14 cellular contexts compared by ENCODE assay signal in genomic region chr19:29529646-29530548, GRCh38. TPM values are rescaled to one million over a fixed set of nuclear protein-coding genes. Genes with fewer than 3 reads are reported as not detected.
DNase-seq lines count a peak whose midpoint lies in the region; FAIRE-seq and TF ChIP-seq lines count a peak whose summit lies in the region.
"Had no signal": no experiment of that assay in that cellular context is flagged by ENCODE, and none has a peak within 500 bp of the region (broad histone marks: within the 10 kb centered on the region; RNA-seq: fewer than 3 reads in every experiment).

No MANE protein-coding gene starts in this region.

- peak overlapping the region; percentile 77 for H3K4me2 ChIP-seq in smooth muscle cell

- FAIRE-seq in HTR-8/SVneo (lab: Jason Lieb, UNC), result no peak
- FAIRE-seq: GM18507 had no signal

- intact Hi-C loops in activated CD4-positive, alpha-beta memory T cell treated with anti-CD3 and anti-CD28 coated beads for 36 hours (cut with micrococcal nuclease), result loop anchor here (5.0 to 10.0 kb wide), 5 partner anchors 57 to 318 kb away; partner anchors contain the start of genes C19orf12 and UQCRFS1

- no peak for TF ChIP-seq CTCF in smooth muscle cell (IDR thresholded peaks at IDR 0.05; ENCODE audit: borderline replicate concordance, insufficient read depth, poor library complexity, severe bottlenecking)

- POLR2A ChIA-PET in activated CD4-positive, alpha-beta memory T cell treated with anti-CD3 and anti-CD28 coated beads for 36 hours (lab: Charles Lee), result no interaction called here

- 12% methylated on average over 45 of the region's 100 CpGs for WGBS in smooth muscle cell (ENCODE audit: low lambda C conversion rate)

- no peak overlapping the region for H2AFZ ChIP-seq in smooth muscle cell (ENCODE audit: low read depth)

- no peak overlapping the region for H3K27ac Mint-ChIP-seq in activated CD4-positive, alpha-beta memory T cell treated with anti-CD3 and anti-CD28 coated beads for 36 hours
- H3K27ac Mint-ChIP-seq: activated CD8-positive, alpha-beta memory T cell treated with anti-CD3 and anti-CD28 coated beads, Interleukin-2, amount 10 ng/mL, durations not matched to agents 7 days and 5 days; T-helper 2 cell treated with Interferon-gamma antibody and Interleukin-4, amounts not matched to agents 5 μg/mL and 100 μg/mL, for 36 hours had no signal

- H3K4me3 Mint-ChIP-seq in activated CD4-positive, alpha-beta memory T cell treated with anti-CD3 and anti-CD28 coated beads for 36 hours, result peak overlapping the region; percentile 3
- H3K4me3 Mint-ChIP-seq: activated CD8-positive, alpha-beta memory T cell treated with anti-CD3 and anti-CD28 coated beads, Interleukin-2, amount 10 ng/mL, durations not matched to agents 7 days and 5 days had no signal

- DNase-seq in activated effector memory CD4-positive, alpha-beta T cell treated with anti-CD3 and anti-CD28 coated beads, Interleukin-2, amount 50 U/mL, for 16 hours, result peak; percentile 47
- no peak for DNase-seq in activated effector memory CD4-positive, alpha-beta T cell treated with Interleukin-2 at 50 U/mL for 16 hours
- no peak for DNase-seq in activated CD4-positive, alpha-beta memory T cell treated with anti-CD3 and anti-CD28 coated beads for 36 hours
- DNase-seq in smooth muscle cell (lab: John Stamatoyannopoulos, UW; ENCODE audit: unreplicated experiment), result no peak
- no peak for DNase-seq in HTR-8/SVneo (ENCODE audit: insufficient read length, low spot score)
- DNase-seq in superior temporal gyrus (ENCODE audit: extremely low spot score), result no peak
- no peak for DNase-seq in NCI-H748 treated with DMSO at 0.1 percent for 48 hours (lab: John Stamatoyannopoulos, UW)
- DNase-seq: activated CD8-positive, alpha-beta memory T cell treated with anti-CD3 and anti-CD28 coated beads, Interleukin-2, amount 10 ng/mL, durations not matched to agents 7 days and 5 days had no signal

- no peaks in the 10 kb centered on the region for H3F3A ChIP-seq in smooth muscle cell (ENCODE audit: low read depth)

- H3K4me1 ChIP-seq in iPS-15b (ENCODE audit: control insufficient read depth, insufficient read depth, low read length) (peaks cover 3% of the 10 kb centered on the region), smooth muscle cell (ENCODE audit: low read depth) (peaks cover 13% of the 10 kb centered on the region)

- H3K9ac ChIP-seq in iPS-15b (ENCODE audit: low read depth, low read length), result no peak overlapping the region
- H3K9ac ChIP-seq in smooth muscle cell (ENCODE audit: low read depth), result no peak overlapping the region

- no peaks in the 10 kb centered on the region for H3K79me2 ChIP-seq in smooth muscle cell (ENCODE audit: low read depth)

- CTCF ChIA-PET in activated CD4-positive, alpha-beta memory T cell treated with anti-CD3 and anti-CD28 coated beads for 36 hours (lab: Charles Lee), result interaction anchor here (0.7 to 2.3 kb wide), 3 partner anchors 7 to 160 kb away, joined by 3 to 10 read pairs (median 3); no protein-coding TSS in a partner anchor

- peaks cover 3% of the 10 kb centered on the region for H3K36me3 Mint-ChIP-seq in activated CD4-positive, alpha-beta memory T cell treated with anti-CD3 and anti-CD28 coated beads for 36 hours

- H3K9me3 ChIP-seq in iPS-15b (ENCODE audit: control insufficient read depth, insufficient read depth, low read length), result no peaks in the 10 kb centered on the region
- H3K9me3 ChIP-seq in smooth muscle cell (replicated peaks; ENCODE audit: low read depth), result no peaks in the 10 kb centered on the region

- no peak overlapping the region for H3K27ac ChIP-seq in smooth muscle cell (ENCODE audit: low read depth)
- H3K27ac ChIP-seq: skin epidermis had no signal

- no peaks in the 10 kb centered on the region for H4K20me1 ChIP-seq in smooth muscle cell (ENCODE audit: low read depth)

- H3K27me3 ChIP-seq in iPS-15b (ENCODE audit: control insufficient read depth, insufficient read depth, low read length) (peaks cover 55% of the 10 kb centered on the region), smooth muscle cell (ENCODE audit: low read depth) (peaks cover 76% of the 10 kb centered on the region)

- peaks cover 33% of the 10 kb centered on the region for H3K4me1 Mint-ChIP-seq in activated CD4-positive, alpha-beta memory T cell treated with anti-CD3 and anti-CD28 coated beads for 36 hours (ENCODE audit: low read depth)

- H3K27me3 Mint-ChIP-seq in activated CD4-positive, alpha-beta memory T cell treated with anti-CD3 and anti-CD28 coated beads for 36 hours, result peaks cover 59% of the 10 kb centered on the region

- H3K36me3 ChIP-seq in iPS-15b (ENCODE audit: control insufficient read depth, insufficient read depth, low read length) (no peaks in the 10 kb centered on the region), smooth muscle cell (ENCODE audit: low read depth) (no peaks in the 10 kb centered on the region)

- H3K4me3 ChIP-seq in iPS-15b (ENCODE audit: low read depth, low read length) (peak overlapping the region; percentile 50), smooth muscle cell (peak overlapping the region; percentile 23)
- H3K4me3 ChIP-seq: skin epidermis had no signal

- no peaks in the 10 kb centered on the region for H3K9me3 Mint-ChIP-seq in activated CD4-positive, alpha-beta memory T cell treated with anti-CD3 and anti-CD28 coated beads for 36 hours
- H3K9me3 Mint-ChIP-seq: T-helper 2 cell treated with Interferon-gamma antibody and Interleukin-4, amounts not matched to agents 5 μg/mL and 100 μg/mL, for 36 hours had no signal

RNA-seq across cellular contexts. Expression of gene VSTM2B, which starts 4.1 kb away (rescaled TPM):
- total RNA-seq in activated CD4-positive, alpha-beta memory T cell treated with anti-CD3 and anti-CD28 coated beads for 36 hours, result not detected
- total RNA-seq in smooth muscle cell, result not detected in 2 replicates
- polyA plus RNA-seq in smooth muscle cell, result not detected in 2 replicates
- total RNA-seq: activated CD8-positive, alpha-beta memory T cell treated with anti-CD3 and anti-CD28 coated beads, Interleukin-2, amount 10 ng/mL, durations not matched to agents 7 days and 5 days; urinary bladder had no signal
- polyA plus RNA-seq: esophagus, urinary bladder had no signal
